8 cellular contexts compared by ENCODE assay signal in genomic region chr1:13813398-13814012, GRCh38.
DNase-seq lines count a peak whose midpoint lies in the region; ATAC-seq and TF ChIP-seq lines count a peak whose summit lies in the region.

No MANE protein-coding gene starts in this region.

- CTCF ChIA-PET in activated CD4-positive, alpha-beta T cell treated with anti-CD3 and anti-CD28 coated beads for 36 hours (lab: Charles Lee): interaction anchor here (0.6 to 2.2 kb wide), 8 partner anchors 11 to 147 kb away, joined by 3 to 8 read pairs (median 3); no protein-coding TSS in a partner anchor

- no peaks in the 10 kb centered on the region for H3K36me3 ChIP-seq in H7 (replicated peaks; ENCODE audit: control insufficient read depth, insufficient read depth, low read length)
- H3K36me3 ChIP-seq in neutrophil: peaks cover 43% of the 10 kb centered on the region
- H3K36me3 ChIP-seq in aorta (ENCODE audit: control insufficient read depth in 1 of 2, insufficient read depth in 2 of 2, low read length in 1 of 2): no peaks in the 10 kb centered on the region

- H3K27me3 ChIP-seq in H7 (ENCODE audit: control insufficient read depth, insufficient read depth, low read length) (no peaks in the 10 kb centered on the region), neutrophil (no peaks in the 10 kb centered on the region), aorta (ENCODE audit: control insufficient read depth in 1 of 2, insufficient read depth in 2 of 2, low read length in 1 of 2) (no peaks in the 10 kb centered on the region)

- no peak overlapping the region for H3K4me3 Mint-ChIP-seq in activated CD4-positive, alpha-beta T cell treated with anti-CD3 and anti-CD28 coated beads for 36 hours

- H3K9me3 Mint-ChIP-seq in activated CD4-positive, alpha-beta T cell treated with anti-CD3 and anti-CD28 coated beads for 36 hours (ENCODE audit: low read depth): no peaks in the 10 kb centered on the region

- H3K4me1 ChIP-seq in neutrophil (ENCODE audit: control insufficient read depth in 1 of 2, insufficient read depth in 1 of 2, low read depth in 1 of 2, low read length in 1 of 2): no peaks in the 10 kb centered on the region
- H3K4me1 ChIP-seq in aorta (ENCODE audit: control insufficient read depth in 1 of 2, insufficient read depth in 2 of 2, low read length in 2 of 2): no peaks in the 10 kb centered on the region

- no peaks in the 10 kb centered on the region for H3K27me3 Mint-ChIP-seq in activated CD4-positive, alpha-beta T cell treated with anti-CD3 and anti-CD28 coated beads for 36 hours

- peaks cover 10% of the 10 kb centered on the region for H3K4me1 Mint-ChIP-seq in activated CD4-positive, alpha-beta T cell treated with anti-CD3 and anti-CD28 coated beads for 36 hours

- no peak overlapping the region for H3K27ac ChIP-seq in neutrophil
- no peak overlapping the region for H3K27ac ChIP-seq in aorta (ENCODE audit: low read depth in 1 of 2, low read length in 2 of 2)

- no peak overlapping the region for H3K27ac Mint-ChIP-seq in activated CD4-positive, alpha-beta T cell treated with anti-CD3 and anti-CD28 coated beads for 36 hours

- TF ChIP-seq CTCF in neutrophil (IDR thresholded peaks at IDR 0.05): peak; percentile 67

- no peaks in the 10 kb centered on the region for H3K36me3 Mint-ChIP-seq in activated CD4-positive, alpha-beta T cell treated with anti-CD3 and anti-CD28 coated beads for 36 hours (ENCODE audit: low read depth)

- POLR2A ChIA-PET in activated CD4-positive, alpha-beta T cell treated with anti-CD3 and anti-CD28 coated beads for 36 hours (lab: Charles Lee): no interaction called here

- DNase-seq in H7 (peak; percentile 92), ecto neural progenitor cell (ENCODE audit: low spot score) (peak; percentile 81), aorta (peak in 1 of 2 donors; percentile 86)
- peak; percentile 83 for DNase-seq in activated CD4-positive, alpha-beta T cell treated with anti-CD3 and anti-CD28 coated beads for 36 hours

- 48 to 51% methylated on average over 17 of the region's 17 CpGs for WGBS in aorta, 2 donors

- intact Hi-C loops in activated CD4-positive, alpha-beta T cell treated with anti-CD3 and anti-CD28 coated beads for 36 hours (cut with DNase I, micrococcal nuclease): loop anchor here (1.0 to 10.0 kb wide), 3 partner anchors 119 to 151 kb away; no protein-coding TSS in a partner anchor
- intact Hi-C loops in aorta (cut with DNase I): loop anchor here (2.0 to 10.0 kb wide), 2 partner anchors 149 kb away; no protein-coding TSS in a partner anchor

- H3K4me3 ChIP-seq in H7 (ENCODE audit: insufficient read depth, low read depth, low read length): no peak overlapping the region
- H3K4me3 ChIP-seq in neutrophil (ENCODE audit: low read depth in 1 of 2, low read length in 1 of 2): no peak overlapping the region
- H3K4me3 ChIP-seq in aorta (ENCODE audit: low read length in 2 of 2): no peak overlapping the region

- ATAC-seq in activated CD4-positive, alpha-beta T cell treated with anti-CD3 and anti-CD28 coated beads for 36 hours: peak; percentile 70
- peak; percentile 34 for ATAC-seq in aorta (ENCODE audit: low FRiP score)
- ATAC-seq in HG02678 (IDR thresholded peaks at IDR 0.05; ENCODE audit: unreplicated experiment): no peak
- no peak for ATAC-seq in GM21528 (IDR thresholded peaks at IDR 0.05; ENCODE audit: low FRiP score, unreplicated experiment)
- ATAC-seq in HG03342 (IDR thresholded peaks at IDR 0.05; ENCODE audit: unreplicated experiment): no peak

- H3K9me3 ChIP-seq in neutrophil (no peaks in the 10 kb centered on the region), aorta (ENCODE audit: control insufficient read depth, low read length) (no peaks in the 10 kb centered on the region)

Comparison
In these comparisons a context has a peak if more than half of its experiments do, and no peak if none do; other contexts are left out.
1. ATAC-seq: peak in activated CD4-positive, alpha-beta T cell treated with anti-CD3 and anti-CD28 coated beads for 36 hours (single experiment) and aorta (single experiment); none in HG02678 (single experiment), GM21528 (single experiment) and HG03342 (single experiment).